Comparison of ENCODE assay signal across 27 cellular contexts in genomic region chr1:65359888-65360287, GRCh38.
"Had no signal": no experiment of that assay in that cellular context is flagged by ENCODE, and none has a peak within 500 bp of the region (broad histone marks: within the 10 kb centered on the region; RNA-seq: fewer than 3 reads in every experiment).

No MANE protein-coding gene starts in this region.

- FAIRE-seq: kidney, urothelium cell line had no signal

- H3K4me1 Mint-ChIP-seq: central memory CD8-positive, alpha-beta T cell; memory B cell; naive B cell; neural crest cell; stimulated activated effector memory CD8-positive, alpha-beta T cell treated with anti-CD3 and anti-CD28 coated beads, Interleukin-12 subunit alpha, Interleukin-12 subunit beta, amount 100 ng/mL, for 72 hours had no signal

- DNase-seq: cortex of kidney; dorsolateral prefrontal cortex; effector CD4-positive, alpha-beta T cell; gastrocnemius medialis; heart left ventricle; kidney; mucosa of descending colon; naive B cell; sigmoid colon; stimulated activated CD4-positive, alpha-beta T cell treated with anti-CD3 and anti-CD28 coated beads, Interleukin-2, amount 100 ng/mL, for 24 hours; stimulated activated CD4-positive, alpha-beta T cell treated with anti-CD3 and anti-CD28 coated beads, Interleukin-4, amount 100 ng/mL, for 24 hours; stimulated activated naive CD4-positive, alpha-beta T cell treated with Interleukin-2 at 50 U/mL for 16 hours; stomach; tibial artery; upper lobe of left lung had no signal

- H3K36me3 Mint-ChIP-seq: memory B cell; naive B cell; natural killer cell treated with Interleukin-12 subunit alpha and Interleukin-12 subunit beta and Interleukin-15 and Interleukin-18, amount 100 ng/mL, for 72 hours; stimulated activated effector memory CD8-positive, alpha-beta T cell treated with anti-CD3 and anti-CD28 coated beads, Interleukin-12 subunit alpha, Interleukin-12 subunit beta, amount 100 ng/mL, for 72 hours had no signal

- H3K79me2 ChIP-seq: hepatocyte had no signal

- H3K4me3 Mint-ChIP-seq: central memory CD8-positive, alpha-beta T cell; memory B cell; naive B cell; natural killer cell treated with Interleukin-12 subunit alpha and Interleukin-12 subunit beta and Interleukin-15 and Interleukin-18, amount 100 ng/mL, for 72 hours; neural crest cell; stimulated activated effector memory CD8-positive, alpha-beta T cell treated with anti-CD3 and anti-CD28 coated beads, Interleukin-12 subunit alpha, Interleukin-12 subunit beta, amount 100 ng/mL, for 72 hours had no signal

- H3K9me3 ChIP-seq: gastrocnemius medialis, heart left ventricle, mucosa of descending colon, neutrophil, prostate gland, right atrium auricular region, sigmoid colon, stomach, tibial artery, upper lobe of left lung had no signal

- H3K36me3 ChIP-seq: gastrocnemius medialis, heart left ventricle, neutrophil, prostate gland, right atrium auricular region, sigmoid colon, stomach, tibial artery, upper lobe of left lung had no signal

- H3K27me3 Mint-ChIP-seq: central memory CD8-positive, alpha-beta T cell had no signal

- H3K27me3 ChIP-seq: dorsolateral prefrontal cortex, gastrocnemius medialis, heart left ventricle, hepatocyte, neutrophil, right atrium auricular region, sigmoid colon, stomach, tibial artery, upper lobe of left lung had no signal

- H3K4me1 ChIP-seq: gastrocnemius medialis, heart left ventricle, prostate gland, right atrium auricular region, sigmoid colon, stomach, tibial artery, upper lobe of left lung had no signal

- H3K4me2 ChIP-seq: hepatocyte had no signal

- H3K27ac Mint-ChIP-seq: memory B cell; naive B cell; natural killer cell treated with Interleukin-12 subunit alpha and Interleukin-12 subunit beta and Interleukin-15 and Interleukin-18, amount 100 ng/mL, for 72 hours; stimulated activated effector memory CD8-positive, alpha-beta T cell treated with anti-CD3 and anti-CD28 coated beads, Interleukin-12 subunit alpha, Interleukin-12 subunit beta, amount 100 ng/mL, for 72 hours had no signal

- H2AFZ ChIP-seq: hepatocyte had no signal

- H3K9me3 Mint-ChIP-seq: central memory CD8-positive, alpha-beta T cell; memory B cell; naive B cell; natural killer cell treated with Interleukin-12 subunit alpha and Interleukin-12 subunit beta and Interleukin-15 and Interleukin-18, amount 100 ng/mL, for 72 hours; stimulated activated effector memory CD8-positive, alpha-beta T cell treated with anti-CD3 and anti-CD28 coated beads, Interleukin-12 subunit alpha, Interleukin-12 subunit beta, amount 100 ng/mL, for 72 hours had no signal

- H3K27ac ChIP-seq: gastrocnemius medialis, heart left ventricle, hepatocyte, neutrophil, prostate gland, right atrium auricular region, sigmoid colon, stomach, tibial artery, upper lobe of left lung had no signal

- H3K4me3 ChIP-seq: dorsolateral prefrontal cortex, gastrocnemius medialis, heart left ventricle, hepatocyte, lung, mucosa of descending colon, prostate gland, right atrium auricular region, sigmoid colon, stomach, tibial artery, upper lobe of left lung had no signal

- ATAC-seq: gastrocnemius medialis; heart left ventricle; left lobe of liver; mucosa of descending colon; natural killer cell treated with Interleukin-12 subunit alpha and Interleukin-12 subunit beta and Interleukin-15 and Interleukin-18, amount 100 ng/mL, for 72 hours; stimulated activated effector memory CD8-positive, alpha-beta T cell treated with anti-CD3 and anti-CD28 coated beads, Interleukin-12 subunit alpha, Interleukin-12 subunit beta, amount 100 ng/mL, for 72 hours had no signal
